ENCODE assay signal across 8 cellular contexts in the genomic region with DNA sequence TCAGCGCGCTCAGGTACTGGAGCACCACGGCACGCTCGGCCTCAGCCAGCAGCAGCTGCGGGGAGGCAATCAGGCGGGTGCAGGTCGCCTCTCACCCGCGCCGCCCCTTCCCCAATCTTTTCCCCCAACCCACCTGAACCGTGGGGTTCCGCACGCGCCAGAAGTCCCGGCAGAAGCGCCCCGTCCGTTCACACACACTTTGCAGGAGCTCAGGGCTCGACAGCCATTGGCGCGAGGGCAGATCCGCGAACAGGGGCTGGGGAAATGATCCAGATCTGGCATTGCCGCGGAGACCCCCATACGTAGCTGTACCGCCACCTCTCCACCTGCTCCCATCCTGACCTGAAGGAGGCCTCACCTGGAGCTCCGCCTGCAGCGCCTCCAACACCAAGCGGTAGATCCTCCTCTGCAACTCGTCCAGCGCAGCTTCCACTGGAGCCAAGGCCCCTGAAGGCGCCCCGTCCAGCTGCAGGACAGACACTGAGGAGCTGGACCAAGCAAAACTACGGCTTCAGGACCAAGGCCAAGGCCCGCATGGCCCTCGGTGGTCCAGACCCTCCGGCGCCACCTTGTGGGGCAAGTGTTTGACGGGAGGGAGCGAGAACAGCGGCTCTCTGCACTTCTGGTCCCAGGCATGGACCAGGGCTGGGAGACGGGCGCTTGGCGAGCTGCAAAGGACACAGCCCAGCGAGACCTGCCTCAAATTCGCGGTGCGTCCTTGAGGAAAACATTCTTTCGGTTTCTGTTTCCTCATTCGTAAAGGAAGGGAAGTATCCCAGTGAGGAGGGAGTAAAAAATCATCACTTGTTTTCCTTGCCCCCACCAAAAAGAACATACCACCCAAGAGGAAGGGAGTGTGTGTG. TPM values are rescaled to one million over a fixed set of nuclear protein-coding genes. Genes with fewer than 3 reads are reported as not detected.
DNase-seq lines count a peak whose midpoint lies in the region; ATAC-seq, FAIRE-seq and TF ChIP-seq lines count a peak whose summit lies in the region.

No MANE protein-coding gene starts in this region.

- H3K4me1 ChIP-seq in right atrium auricular region: peaks cover 0 to 29% of the 10 kb centered on the region in 2 donors

- peaks cover 8% of the 10 kb centered on the region for H3K27me3 Mint-ChIP-seq in T-helper 1 cell treated with Interleukin-12 subunit alpha and Interleukin-12 subunit beta and Interleukin-4 antibody, amounts not matched to agents 30 μg/mL and 1 μg/mL, for 36 hours (ENCODE audit: low read depth)

- peaks cover 8% of the 10 kb centered on the region for H3K4me1 Mint-ChIP-seq in T-helper 1 cell treated with Interleukin-12 subunit alpha and Interleukin-12 subunit beta and Interleukin-4 antibody, amounts not matched to agents 30 μg/mL and 1 μg/mL, for 36 hours (ENCODE audit: low read depth)

- H3K27ac ChIP-seq in right atrium auricular region: no peak overlapping the region

- H3K4me3 ChIP-seq in GM12864 (ENCODE audit: low read depth, low read length) (no peak overlapping the region), right atrium auricular region (peak overlapping the region in 1 of 2 donors; percentile 72)

- H3K4me3 Mint-ChIP-seq in T-helper 1 cell treated with Interleukin-12 subunit alpha and Interleukin-12 subunit beta and Interleukin-4 antibody, amounts not matched to agents 30 μg/mL and 1 μg/mL, for 36 hours: peak overlapping the region; percentile 86

- no peaks in the 10 kb centered on the region for H3K9me3 ChIP-seq in right atrium auricular region

- ATAC-seq in HG03378 (IDR thresholded peaks at IDR 0.05; ENCODE audit: unreplicated experiment): no peak

- no peak for DNase-seq in GM12864 (ENCODE audit: low read depth)
- peak; percentile 92 for DNase-seq in M059J (ENCODE audit: low read depth)
- DNase-seq in amniotic stem cell (lab: John Stamatoyannopoulos, UW): peak; percentile 89
- peak; percentile 93 for DNase-seq in right atrium auricular region (ENCODE audit: low spot score)
- DNase-seq in putamen (ENCODE audit: low spot score): peak; percentile 72
- DNase-seq in urothelium cell line (ENCODE audit: low spot score): peak; percentile 81

- peaks cover 2% of the 10 kb centered on the region for H3K36me3 Mint-ChIP-seq in T-helper 1 cell treated with Interleukin-12 subunit alpha and Interleukin-12 subunit beta and Interleukin-4 antibody, amounts not matched to agents 30 μg/mL and 1 μg/mL, for 36 hours (ENCODE audit: low read depth)

- no peaks in the 10 kb centered on the region for H3K36me3 ChIP-seq in right atrium auricular region

- TF ChIP-seq CTCF in GM12864 (IDR thresholded peaks at IDR 0.05; ENCODE audit: low read depth, low read length, missing control alignments) (peak; percentile 89), right atrium auricular region (IDR thresholded peaks at IDR 0.05) (peak; percentile 81 to 91)

- no peaks in the 10 kb centered on the region for H3K27me3 ChIP-seq in right atrium auricular region

- peak overlapping the region; percentile 79 for H3K27ac Mint-ChIP-seq in T-helper 1 cell treated with Interleukin-12 subunit alpha and Interleukin-12 subunit beta and Interleukin-4 antibody, amounts not matched to agents 30 μg/mL and 1 μg/mL, for 36 hours

- no peaks in the 10 kb centered on the region for H3K9me3 Mint-ChIP-seq in T-helper 1 cell treated with Interleukin-12 subunit alpha and Interleukin-12 subunit beta and Interleukin-4 antibody, amounts not matched to agents 30 μg/mL and 1 μg/mL, for 36 hours

- FAIRE-seq in urothelium cell line (lab: Jason Lieb, UNC): peak; percentile 96

RNA-seq across cellular contexts. Expression of a gene that starts 1.5 kb away (rescaled TPM):
- 7.7 and 13.7 TPM in 2 replicates for total RNA-seq in M059J (2014; rRNA removed; shearing (Covaris generic))
- total RNA-seq in right atrium auricular region: 1 to 10 TPM; 4.2 to 7.8 TPM

RNA-seq across cellular contexts. Expression of a gene that starts 4.7 kb away (rescaled TPM):
- 0.54 and 1.4 TPM in 2 replicates for total RNA-seq in M059J (2014; rRNA removed; shearing (Covaris generic))
- 1 to 10 TPM; 2.2 to 2.5 TPM for total RNA-seq in right atrium auricular region

RNA-seq across cellular contexts. Expression of a gene that starts 6.7 kb away (rescaled TPM):
- 95.7 and 106 TPM in 2 replicates for total RNA-seq in M059J (2014; rRNA removed; shearing (Covaris generic))
- 10 to 100 TPM; 53.8 to 70.3 TPM for total RNA-seq in right atrium auricular region

RNA-seq across cellular contexts. Expression of a gene that starts 13.7 kb away (rescaled TPM):
- 0.62 and 1.2 TPM in 2 replicates for total RNA-seq in M059J (2014; rRNA removed; shearing (Covaris generic))
- total RNA-seq in right atrium auricular region: 1 to 10 TPM in 1 of 2 donors, under 1 TPM in 1; 0.37 to 2.2 TPM

RNA-seq across cellular contexts. Expression of a gene that starts 14.9 kb away (rescaled TPM):
- 29.1 and 58.9 TPM in 2 replicates for total RNA-seq in M059J (2014; rRNA removed; shearing (Covaris generic))
- total RNA-seq in right atrium auricular region: 100 to 1,000 TPM in 1 of 2 donors, 10 to 100 TPM in 1; 87.5 to 103 TPM
